Comparison of ENCODE assay signal across 33 cellular contexts in genomic region chr2:124538549-124538948, GRCh38.
"Had no signal": no experiment of that assay in that cellular context is flagged by ENCODE, and none has a peak within 500 bp of the region (broad histone marks: within the 10 kb centered on the region; RNA-seq: fewer than 3 reads in every experiment).

No MANE protein-coding gene starts in this region.

- H3K9me3 ChIP-seq: MG63 had no signal

- H3K36me3 ChIP-seq: MG63 had no signal

- DNase-seq: Karpas-422, Kasumi-1, MG63, MM.1S, MV-4-11, NCI-H1048, NCI-H1092, NCI-H1092 treated with DMSO at 0.1 percent for 48 hours, NCI-H1105, NCI-H1105 treated with DMSO at 0.1 percent for 48 hours, NCI-H1417 treated with DMSO at 0.1 percent for 48 hours, NCI-H1436, NCI-H1436 treated with DMSO at 0.1 percent for 48 hours, NCI-H146, NCI-H1694, NCI-H1694 treated with DMSO at 0.1 percent for 48 hours, NCI-H187 treated with DMSO at 0.1 percent for 48 hours, NCI-H1930, NCI-H2029, NCI-H2029 treated with DMSO at 0.1 percent for 48 hours, NCI-H2081, NCI-H2081 treated with DMSO at 0.1 percent for 48 hours, NCI-H2107, NCI-H2171, NCI-H2171 treated with DMSO at 0.1 percent for 48 hours, NCI-H2227 treated with DMSO at 0.1 percent for 48 hours, NCI-H226, NCI-H345, NCI-H446, NCI-H446 treated with DMSO at 0.1 percent for 48 hours, NCI-H510A, NCI-H510A treated with DMSO at 0.1 percent for 48 hours, NCI-H524 had no signal

- H3K27me3 ChIP-seq: MG63 had no signal

- H3K4me3 ChIP-seq: MG63 had no signal
